Comparison of ENCODE assay signal across 21 cellular contexts in the genomic region with DNA sequence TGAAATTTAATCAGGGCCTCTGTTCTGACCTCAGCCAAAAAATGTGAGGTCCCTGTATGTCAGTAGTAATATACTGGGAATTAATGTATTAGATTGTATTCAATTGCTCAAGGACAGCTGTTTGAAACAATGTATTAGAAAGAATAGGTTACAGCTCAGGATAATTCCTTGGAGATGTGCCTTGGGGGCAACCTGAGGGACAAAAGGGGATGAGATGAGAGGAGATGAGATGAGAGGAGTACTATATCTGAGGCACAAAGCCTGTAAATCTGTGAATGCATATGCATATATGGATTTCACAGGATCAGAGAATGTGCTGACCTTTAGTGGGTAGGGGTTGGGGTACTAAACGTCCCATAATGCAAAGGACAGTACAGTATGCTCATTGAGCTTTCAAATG.
"Had no signal": no experiment of that assay in that cellular context is flagged by ENCODE, and none has a peak within 500 bp of the region (broad histone marks: within the 10 kb centered on the region; RNA-seq: fewer than 3 reads in every experiment).

No MANE protein-coding gene starts in this region.

- H3K27me3 ChIP-seq: MG63, SJCRH30 had no signal

- H3K4me3 ChIP-seq: MG63, SJCRH30 had no signal

- H3K9me3 ChIP-seq: MG63, SJCRH30 had no signal

- H3K27ac ChIP-seq: SJCRH30 had no signal

- DNase-seq: Karpas-422, KG1, MG63, NCI-H1092, NCI-H1105 treated with DMSO at 0.1 percent for 48 hours, NCI-H1417 treated with DMSO at 0.1 percent for 48 hours, NCI-H146, NCI-H1694 treated with DMSO at 0.1 percent for 48 hours, NCI-H1930, NCI-H2107, NCI-H2227 treated with DMSO at 0.1 percent for 48 hours, NCI-H524, NCI-H526 treated with DMSO at 0.1 percent for 48 hours, NCI-H774, SHP77 treated with DMSO at 0.1 percent for 48 hours, T-helper 1 cell had no signal

- H3K36me3 ChIP-seq: MG63, SJCRH30 had no signal

- ATAC-seq: HepG2, Panc1, Right ventricle myocardium inferior, SK-N-SH treated with all-trans-retinoic acid at 6 μM for 48 hours had no signal

- H3K4me1 ChIP-seq: SJCRH30 had no signal
